16 cellular contexts compared by ENCODE assay signal in the genomic region with DNA sequence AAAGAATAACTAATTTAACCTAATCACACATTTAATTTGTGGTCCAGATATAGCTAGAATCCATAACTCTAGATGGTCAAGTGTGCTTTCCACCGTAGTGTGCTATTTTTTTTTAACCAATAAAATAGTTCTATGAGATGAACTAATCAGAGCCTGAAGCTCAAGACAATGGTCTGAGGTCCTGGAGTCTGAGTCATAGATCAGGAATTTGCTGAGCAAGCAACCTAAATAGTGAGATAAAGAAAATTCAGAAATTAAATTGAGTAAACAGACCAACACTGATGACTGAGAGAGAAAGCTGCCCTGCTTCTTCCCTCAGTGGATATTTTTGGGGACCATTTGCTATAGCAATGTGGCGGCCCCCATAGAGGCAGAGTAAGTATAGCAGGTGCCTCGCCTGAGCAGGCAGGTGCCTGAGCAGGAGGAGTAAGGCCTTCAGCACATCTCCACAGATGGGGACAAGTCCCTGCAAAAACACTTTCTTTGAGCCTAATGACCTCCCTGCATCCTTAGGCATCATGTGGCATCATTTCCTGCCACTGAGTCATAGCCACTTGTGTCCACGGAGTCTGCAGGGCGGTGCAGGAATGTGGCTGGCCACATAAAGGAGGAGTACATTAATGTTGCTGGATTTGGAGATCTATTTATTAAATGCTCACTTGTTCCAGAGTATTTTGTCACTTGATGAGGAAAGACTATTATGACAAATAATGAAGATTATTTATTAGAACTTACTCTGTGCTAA. TPM values are rescaled to one million over a fixed set of nuclear protein-coding genes. Genes with fewer than 3 reads are reported as not detected.
DNase-seq lines count a peak whose midpoint lies in the region; ATAC-seq lines count a peak whose summit lies in the region.
"Had no signal": no experiment of that assay in that cellular context is flagged by ENCODE, and none has a peak within 500 bp of the region (broad histone marks: within the 10 kb centered on the region; RNA-seq: fewer than 3 reads in every experiment).

No MANE protein-coding gene starts in this region.

- H3K27ac Mint-ChIP-seq in stimulated activated effector memory CD8-positive, alpha-beta T cell treated with anti-CD3 and anti-CD28 coated beads, Interleukin-12 subunit alpha, Interleukin-12 subunit beta, amount 100 ng/mL, for 72 hours: no peak overlapping the region
- H3K27ac Mint-ChIP-seq: activated naive CD4-positive, alpha-beta T cell treated with anti-CD3 and anti-CD28 coated beads, Interleukin-2, amount 50 U/mL, for 72 hours; CD4-positive, CD25-positive, alpha-beta regulatory T cell; nephron progenitor cell had no signal

- no peaks in the 10 kb centered on the region for H3K36me3 Mint-ChIP-seq in stimulated activated effector memory CD8-positive, alpha-beta T cell treated with anti-CD3 and anti-CD28 coated beads, Interleukin-12 subunit alpha, Interleukin-12 subunit beta, amount 100 ng/mL, for 72 hours
- H3K36me3 Mint-ChIP-seq: activated naive CD4-positive, alpha-beta T cell treated with anti-CD3 and anti-CD28 coated beads, Interleukin-2, amount 50 U/mL, for 72 hours; CD4-positive, CD25-positive, alpha-beta regulatory T cell had no signal

- H3K9me3 Mint-ChIP-seq in stimulated activated effector memory CD8-positive, alpha-beta T cell treated with anti-CD3 and anti-CD28 coated beads, Interleukin-12 subunit alpha, Interleukin-12 subunit beta, amount 100 ng/mL, for 72 hours: no peaks in the 10 kb centered on the region
- H3K9me3 Mint-ChIP-seq: activated naive CD4-positive, alpha-beta T cell treated with anti-CD3 and anti-CD28 coated beads, Interleukin-2, amount 50 U/mL, for 72 hours; CD4-positive, CD25-positive, alpha-beta regulatory T cell had no signal

- H3K4me1 Mint-ChIP-seq in stimulated activated effector memory CD8-positive, alpha-beta T cell treated with anti-CD3 and anti-CD28 coated beads, Interleukin-12 subunit alpha, Interleukin-12 subunit beta, amount 100 ng/mL, for 72 hours: no peaks in the 10 kb centered on the region
- H3K4me1 Mint-ChIP-seq: CD4-positive, CD25-positive, alpha-beta regulatory T cell; nephron progenitor cell had no signal

- peak; percentile 46 for ATAC-seq in esophagus mucosa
- ATAC-seq in stimulated activated effector memory CD8-positive, alpha-beta T cell treated with anti-CD3 and anti-CD28 coated beads, Interleukin-12 subunit alpha, Interleukin-12 subunit beta, amount 100 ng/mL, for 72 hours: no peak
- ATAC-seq: activated naive CD4-positive, alpha-beta T cell treated with anti-CD3 and anti-CD28 coated beads, Interleukin-2, amount 50 U/mL, for 72 hours; gastroesophageal sphincter; left cardiac atrium had no signal

- DNase-seq in H4 (ENCODE audit: low spot score): peak; percentile 29
- peak; percentile 55 for DNase-seq in RKO (ENCODE audit: low spot score)
- peak; percentile 60 for DNase-seq in pulmonary artery endothelial cell (ENCODE audit: low read depth, low spot score)
- DNase-seq in T-helper 2 cell: no peak
- DNase-seq in NCI-H2196 treated with DMSO at 0.1 percent for 48 hours (lab: John Stamatoyannopoulos, UW; ENCODE audit: unreplicated experiment): no peak
- DNase-seq in stimulated activated effector memory CD8-positive, alpha-beta T cell treated with anti-CD3 and anti-CD28 coated beads, Interleukin-12 subunit alpha, Interleukin-12 subunit beta, amount 100 ng/mL, for 72 hours (ENCODE audit: low spot score in 2 of 2): no peak
- DNase-seq in SIG-M5 treated with dmso at 0.1 percent for 504 hours (lab: John Stamatoyannopoulos, UW; ENCODE audit: unreplicated experiment): no peak
- DNase-seq: CD4-positive, CD25-positive, alpha-beta regulatory T cell; left cardiac atrium; NCI-H1105; NCI-H446 treated with DMSO at 0.1 percent for 48 hours; nephron progenitor cell; substantia nigra had no signal

- no peak overlapping the region for H3K4me3 Mint-ChIP-seq in stimulated activated effector memory CD8-positive, alpha-beta T cell treated with anti-CD3 and anti-CD28 coated beads, Interleukin-12 subunit alpha, Interleukin-12 subunit beta, amount 100 ng/mL, for 72 hours
- H3K4me3 Mint-ChIP-seq: CD4-positive, CD25-positive, alpha-beta regulatory T cell; nephron progenitor cell had no signal

RNA-seq across cellular contexts. Expression of gene CLEC4E, which starts 13.9 kb away (rescaled TPM):
- not detected in 2 replicates for total RNA-seq in H4 (2014; rRNA removed; shearing (Covaris generic))
- total RNA-seq in esophagus mucosa (not detected), pulmonary artery endothelial cell (not detected in 2 replicates)
- total RNA-seq: activated naive CD4-positive, alpha-beta T cell treated with anti-CD3 and anti-CD28 coated beads, Interleukin-2, amount 50 U/mL, for 72 hours; CD4-positive, CD25-positive, alpha-beta regulatory T cell had no signal

RNA-seq across cellular contexts. Expression of gene CLEC4D, which starts 41.3 kb away (rescaled TPM):
- not detected in 2 replicates for total RNA-seq in H4 (2014; rRNA removed; shearing (Covaris generic))
- total RNA-seq in esophagus mucosa (0.24 TPM), pulmonary artery endothelial cell (not detected in 2 replicates)
- total RNA-seq: activated naive CD4-positive, alpha-beta T cell treated with anti-CD3 and anti-CD28 coated beads, Interleukin-2, amount 50 U/mL, for 72 hours; CD4-positive, CD25-positive, alpha-beta regulatory T cell had no signal

RNA-seq across cellular contexts. Expression of gene AICDA, which starts 58.0 kb away (rescaled TPM):
- not detected in 2 replicates for total RNA-seq in H4 (2014; rRNA removed; shearing (Covaris generic))
- total RNA-seq in esophagus mucosa (not detected), pulmonary artery endothelial cell (not detected in 2 replicates)
- total RNA-seq: activated naive CD4-positive, alpha-beta T cell treated with anti-CD3 and anti-CD28 coated beads, Interleukin-2, amount 50 U/mL, for 72 hours; CD4-positive, CD25-positive, alpha-beta regulatory T cell; gastroesophageal sphincter had no signal

Comparison
In these comparisons a context has a peak if more than half of its experiments do, and no peak if none do; other contexts are left out.
1. DNase-seq: peak in H4 (single experiment), RKO (single experiment) and pulmonary artery endothelial cell (single experiment); none in T-helper 2 cell (0 of 5), NCI-H2196 treated with DMSO at 0.1 percent for 48 hours (single experiment), stimulated activated effector memory CD8-positive, alpha-beta T cell treated with anti-CD3 and anti-CD28 coated beads, Interleukin-12 subunit alpha, Interleukin-12 subunit beta, amount 100 ng/mL, for 72 hours (0 of 2) and SIG-M5 treated with dmso at 0.1 percent for 504 hours (single experiment).